36 cellular contexts compared by ENCODE assay signal in genomic region chr2:39673018-39673417, GRCh38. TPM values are rescaled to one million over a fixed set of nuclear protein-coding genes. Genes with fewer than 3 reads are reported as not detected.
"Had no signal": no experiment of that assay in that cellular context is flagged by ENCODE, and none has a peak within 500 bp of the region (broad histone marks: within the 10 kb centered on the region; RNA-seq: fewer than 3 reads in every experiment).

No MANE protein-coding gene starts in this region.

- H3K4me3 Mint-ChIP-seq: activated naive CD4-positive, alpha-beta T cell treated with anti-CD3 and anti-CD28 coated beads for 36 hours; activated naive CD4-positive, alpha-beta T cell treated with anti-CD3 and anti-CD28 coated beads, Interleukin-2, amount 10 ng/mL, durations not matched to agents 7 days and 5 days; activated naive CD4-positive, alpha-beta T cell treated with anti-CD3 and anti-CD28 coated beads, Interleukin-2, amount 50 U/mL, for 24 hours; activated naive CD8-positive, alpha-beta T cell; activated naive CD8-positive, alpha-beta T cell treated with anti-CD3 and anti-CD28 coated beads for 36 hours; activated naive CD8-positive, alpha-beta T cell treated with anti-CD3 and anti-CD28 coated beads, Interleukin-2, amount 10 ng/mL, durations not matched to agents 7 days and 5 days; activated naive CD8-positive, alpha-beta T cell treated with anti-CD3 and anti-CD28 coated beads, Interleukin-2, amount 50 U/mL, for 24 hours; activated T-cell treated with anti-CD3 and anti-CD28 coated beads, Interleukin-2, amount 50 U/mL, for 24 hours; activated T-cell treated with anti-CD3 and anti-CD28 coated beads, Interleukin-2, amount 50 U/mL, for 4 hours; activated T-cell treated with anti-CD3 and anti-CD28 coated beads, Interleukin-2, amount 50 U/mL, for 72 hours; activated T-helper 1 cell treated with anti-CD3 and anti-CD28 coated beads, Interleukin-12 subunit alpha, Interleukin-12 subunit beta, Interleukin-2, Interleukin-4 antibody, amounts not matched to agents 30 ng/mL and 10 ng/mL and 1 ng/mL, durations not matched to agents 14 hours and 24 hours and 36 hours; activated T-helper 17 cell treated with anti-CD3 and anti-CD28 coated beads, Interleukin-2, amount 50 U/mL, for 72 hours; central memory CD8-positive, alpha-beta T cell had no signal

- H3K27ac Mint-ChIP-seq: activated naive CD4-positive, alpha-beta T cell treated with anti-CD3 and anti-CD28 coated beads for 36 hours; activated naive CD4-positive, alpha-beta T cell treated with anti-CD3 and anti-CD28 coated beads, Interleukin-2, amount 10 ng/mL, durations not matched to agents 7 days and 5 days; activated naive CD4-positive, alpha-beta T cell treated with anti-CD3 and anti-CD28 coated beads, Interleukin-2, amount 50 U/mL, for 24 hours; activated naive CD4-positive, alpha-beta T cell treated with anti-CD3 and anti-CD28 coated beads, Interleukin-2, amount 50 U/mL, for 72 hours; activated naive CD8-positive, alpha-beta T cell; activated naive CD8-positive, alpha-beta T cell treated with anti-CD3 and anti-CD28 coated beads for 36 hours; activated naive CD8-positive, alpha-beta T cell treated with anti-CD3 and anti-CD28 coated beads, Interleukin-2, amount 10 ng/mL, durations not matched to agents 7 days and 5 days; activated naive CD8-positive, alpha-beta T cell treated with anti-CD3 and anti-CD28 coated beads, Interleukin-2, amount 50 U/mL, for 24 hours; activated T-cell treated with anti-CD3 and anti-CD28 coated beads, Interleukin-2, amount 50 U/mL, for 24 hours; activated T-cell treated with anti-CD3 and anti-CD28 coated beads, Interleukin-2, amount 50 U/mL, for 72 hours; activated T-helper 1 cell treated with anti-CD3 and anti-CD28 coated beads, Interleukin-12 subunit alpha, Interleukin-12 subunit beta, Interleukin-2, Interleukin-4 antibody, amounts not matched to agents 30 ng/mL and 10 ng/mL and 1 ng/mL, durations not matched to agents 14 hours and 24 hours and 36 hours; activated T-helper 17 cell treated with anti-CD3 and anti-CD28 coated beads, Interleukin-2, amount 50 U/mL, for 72 hours; activated T-helper 2 cell treated with anti-CD3 and anti-CD28 coated beads, Interferon-gamma antibody, Interleukin-2, Interleukin-4, amounts not matched to agents 10 μg/mL and 5 μg/mL and 100 μg/mL, durations not matched to agents 14 hours and 24 hours and 36 hours had no signal

- H3K4me1 Mint-ChIP-seq: activated naive CD4-positive, alpha-beta T cell treated with anti-CD3 and anti-CD28 coated beads, Interleukin-2, amount 10 ng/mL, durations not matched to agents 7 days and 5 days; activated naive CD4-positive, alpha-beta T cell treated with anti-CD3 and anti-CD28 coated beads, Interleukin-2, amount 50 U/mL, for 24 hours; activated naive CD8-positive, alpha-beta T cell treated with anti-CD3 and anti-CD28 coated beads for 36 hours; activated naive CD8-positive, alpha-beta T cell treated with anti-CD3 and anti-CD28 coated beads, Interleukin-2, amount 10 ng/mL, durations not matched to agents 7 days and 5 days; activated naive CD8-positive, alpha-beta T cell treated with anti-CD3 and anti-CD28 coated beads, Interleukin-2, amount 50 U/mL, for 24 hours; activated T-helper 17 cell treated with anti-CD3 and anti-CD28 coated beads, Interleukin-2, amount 50 U/mL, for 72 hours; central memory CD8-positive, alpha-beta T cell had no signal

- H3K36me3 Mint-ChIP-seq: activated naive CD4-positive, alpha-beta T cell treated with anti-CD3 and anti-CD28 coated beads, Interleukin-2, amount 10 ng/mL, durations not matched to agents 7 days and 5 days; activated naive CD4-positive, alpha-beta T cell treated with anti-CD3 and anti-CD28 coated beads, Interleukin-2, amount 50 U/mL, for 24 hours; activated naive CD8-positive, alpha-beta T cell; activated naive CD8-positive, alpha-beta T cell treated with anti-CD3 and anti-CD28 coated beads for 36 hours; activated naive CD8-positive, alpha-beta T cell treated with anti-CD3 and anti-CD28 coated beads, Interleukin-2, amount 10 ng/mL, durations not matched to agents 7 days and 5 days had no signal

- H3K4me1 ChIP-seq: adrenal gland, ascending aorta, body of pancreas, breast epithelium had no signal

- H3K27ac ChIP-seq: adrenal gland, ascending aorta, body of pancreas, brain microvascular endothelial cell, breast epithelium, cardiac muscle cell had no signal

- H3K36me3 ChIP-seq: adrenal gland, ascending aorta, brain microvascular endothelial cell, breast epithelium, cardiac muscle cell had no signal

- DNase-seq: activated effector memory CD4-positive, alpha-beta T cell treated with anti-CD3 and anti-CD28 coated beads, Interleukin-2, amount 50 U/mL, for 16 hours; activated gamma-delta T cell; activated gamma-delta T cell treated with Interleukin-2 at 50 U/mL for 16 hours; activated naive CD4-positive, alpha-beta T cell; activated naive CD4-positive, alpha-beta T cell treated with anti-CD3 and anti-CD28 coated beads for 36 hours; activated naive CD4-positive, alpha-beta T cell treated with anti-CD3 and anti-CD28 coated beads, Interleukin-2, amount 10 ng/mL, durations not matched to agents 7 days and 5 days; activated naive CD4-positive, alpha-beta T cell treated with anti-CD3 and anti-CD28 coated beads, Interleukin-2, amount 50 U/mL, for 16 hours; activated naive CD4-positive, alpha-beta T cell treated with Interleukin-2 at 50 U/mL for 16 hours; activated naive CD8-positive, alpha-beta T cell treated with anti-CD3 and anti-CD28 coated beads for 36 hours; activated naive CD8-positive, alpha-beta T cell treated with anti-CD3 and anti-CD28 coated beads, Interleukin-2, amount 10 ng/mL, durations not matched to agents 7 days and 5 days; activated naive CD8-positive, alpha-beta T cell treated with anti-CD3 and anti-CD28 coated beads, Interleukin-2, amount 50 U/mL, for 24 hours; activated T-cell treated with anti-CD3 and anti-CD28 coated beads for 4 hours; activated T-cell treated with anti-CD3 and anti-CD28 coated beads, Interleukin-2, amount 50 U/mL, for 1 hour; activated T-cell treated with anti-CD3 and anti-CD28 coated beads, Interleukin-2, amount 50 U/mL, for 24 hours; activated T-cell treated with anti-CD3 and anti-CD28 coated beads, Interleukin-2, amount 50 U/mL, for 4 hours; activated T-cell treated with anti-CD3 and anti-CD28 coated beads, Interleukin-2, amount 50 U/mL, for 48 hours; activated T-cell treated with anti-CD3 and anti-CD28 coated beads, Interleukin-2, amount 50 U/mL, for 72 hours; adrenal gland; amniotic stem cell; amygdala; anterior cingulate cortex; aorta; body of pancreas; brain microvascular endothelial cell; central memory CD4-positive, alpha-beta T cell; cerebellar nuclear complex had no signal

- H3K9me3 ChIP-seq: adrenal gland, ascending aorta, body of pancreas had no signal

- ATAC-seq: activated naive CD4-positive, alpha-beta T cell treated with anti-CD3 and anti-CD28 coated beads, Interleukin-2, amount 50 U/mL, for 72 hours; activated naive CD8-positive, alpha-beta T cell treated with anti-CD3 and anti-CD28 coated beads, Interleukin-2, amount 50 U/mL, for 24 hours; activated T-cell treated with anti-CD3 and anti-CD28 coated beads, Interleukin-2, amount 50 U/mL, for 4 hours; activated T-cell treated with anti-CD3 and anti-CD28 coated beads, Interleukin-2, amount 50 U/mL, for 72 hours; activated T-helper 17 cell treated with anti-CD3 and anti-CD28 coated beads, Interleukin-2, amount 50 U/mL, for 72 hours; body of pancreas had no signal

- H3K27me3 ChIP-seq: ascending aorta, body of pancreas, brain microvascular endothelial cell had no signal

- H3K4me3 ChIP-seq: adrenal gland, ascending aorta, body of pancreas, breast epithelium, cardiac muscle cell had no signal

- H3K9me3 Mint-ChIP-seq: activated naive CD4-positive, alpha-beta T cell treated with anti-CD3 and anti-CD28 coated beads for 36 hours; activated naive CD4-positive, alpha-beta T cell treated with anti-CD3 and anti-CD28 coated beads, Interleukin-2, amount 10 ng/mL, durations not matched to agents 7 days and 5 days; activated naive CD4-positive, alpha-beta T cell treated with anti-CD3 and anti-CD28 coated beads, Interleukin-2, amount 50 U/mL, for 24 hours; activated naive CD8-positive, alpha-beta T cell treated with anti-CD3 and anti-CD28 coated beads for 36 hours; activated naive CD8-positive, alpha-beta T cell treated with anti-CD3 and anti-CD28 coated beads, Interleukin-2, amount 10 ng/mL, durations not matched to agents 7 days and 5 days; activated T-cell treated with anti-CD3 and anti-CD28 coated beads, Interleukin-2, amount 50 U/mL, for 24 hours; activated T-cell treated with anti-CD3 and anti-CD28 coated beads, Interleukin-2, amount 50 U/mL, for 72 hours; activated T-helper 1 cell treated with anti-CD3 and anti-CD28 coated beads, Interleukin-12 subunit alpha, Interleukin-12 subunit beta, Interleukin-2, Interleukin-4 antibody, amounts not matched to agents 30 ng/mL and 10 ng/mL and 1 ng/mL, durations not matched to agents 14 hours and 24 hours and 36 hours; activated T-helper 2 cell treated with anti-CD3 and anti-CD28 coated beads, Interferon-gamma antibody, Interleukin-2, Interleukin-4, amounts not matched to agents 10 μg/mL and 5 μg/mL and 100 μg/mL, durations not matched to agents 14 hours and 24 hours and 36 hours; central memory CD8-positive, alpha-beta T cell had no signal

RNA-seq across cellular contexts. Expression of gene TMEM178A, which starts 7.3 kb away (rescaled TPM):
- total RNA-seq: activated T-cell treated with anti-CD3 and anti-CD28 coated beads, Interleukin-2, amount 50 U/mL, for 4 hours; activated T-helper 1 cell treated with anti-CD3 and anti-CD28 coated beads, Interleukin-12 subunit alpha, Interleukin-12 subunit beta, Interleukin-2, Interleukin-4 antibody, amounts not matched to agents 30 ng/mL and 10 ng/mL and 1 ng/mL, durations not matched to agents 14 hours and 24 hours and 36 hours had no signal
